Comparison of ENCODE assay signal across 1 cellular context in the genomic region with DNA sequence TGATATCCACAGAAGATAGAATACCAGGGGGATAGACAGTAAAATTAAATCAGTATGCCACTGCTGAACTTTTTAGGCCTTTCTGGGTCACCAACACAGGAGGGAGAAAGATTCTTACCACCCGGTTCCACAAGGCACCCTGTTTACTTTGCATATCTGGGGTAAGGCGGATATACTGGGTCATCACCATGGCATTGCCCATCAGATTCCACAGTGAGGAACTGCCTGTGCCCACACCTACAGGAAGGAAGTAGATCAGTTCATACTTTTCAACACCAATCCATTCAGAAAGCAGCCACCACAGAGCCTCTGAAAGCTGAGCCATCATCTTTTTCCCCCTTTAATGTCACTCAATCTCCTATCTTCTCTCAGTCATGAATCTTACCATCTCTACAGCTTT.
TF ChIP-seq lines count a peak whose summit lies in the region.

No MANE protein-coding gene starts in this region.

TF ChIP-seq in endothelial cell of umbilical vein, 7 proteins besides CTCF, POLR2A, EP300 and RAD21:
- TF ChIP-seq EZH2 (IDR thresholded peaks at IDR 0.05; ENCODE audit: borderline replicate concordance, low read depth, low read length, severe bottlenecking), result no peak
- no peak for TF ChIP-seq MYC (IDR thresholded peaks at IDR 0.05; ENCODE audit: low read depth, low read length)
- no peak for TF ChIP-seq POLR2AphosphoS5 (IDR thresholded peaks at IDR 0.05; ENCODE audit: insufficient read depth, low read depth, low read length)
- TF ChIP-seq JUN (IDR thresholded peaks at IDR 0.05; ENCODE audit: borderline replicate concordance, insufficient read depth, insufficient read length, low read depth), result no peak
- TF ChIP-seq GATA2 (IDR thresholded peaks at IDR 0.05; ENCODE audit: insufficient read depth, insufficient read length, low read depth, low read length), result no peak
- TF ChIP-seq, protein P1, sequence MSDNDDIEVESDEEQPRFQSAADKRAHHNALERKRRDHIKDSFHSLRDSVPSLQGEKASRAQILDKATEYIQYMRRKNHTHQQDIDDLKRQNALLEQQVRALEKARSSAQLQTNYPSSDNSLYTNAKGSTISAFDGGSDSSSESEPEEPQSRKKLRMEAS (IDR thresholded peaks at IDR 0.05; ENCODE audit: insufficient read depth, insufficient read length), result no peak
- TF ChIP-seq FOS (IDR thresholded peaks at IDR 0.05; ENCODE audit: borderline replicate concordance, insufficient read depth, low read length), result no peak
